Comparison of ENCODE assay signal across 22 cellular contexts in genomic region chr12:81896771-81897170, GRCh38.
DNase-seq lines count a peak whose midpoint lies in the region; ATAC-seq and TF ChIP-seq lines count a peak whose summit lies in the region.
"Had no signal": no experiment of that assay in that cellular context is flagged by ENCODE, and none has a peak within 500 bp of the region (broad histone marks: within the 10 kb centered on the region; RNA-seq: fewer than 3 reads in every experiment).

No MANE protein-coding gene starts in this region.

- TF ChIP-seq POLR2A in upper lobe of left lung (IDR thresholded peaks at IDR 0.05) = no peak

- no peak overlapping the region for H3K4me3 Mint-ChIP-seq in activated naive CD8-positive, alpha-beta T cell treated with anti-CD3 and anti-CD28 coated beads for 36 hours
- H3K4me3 Mint-ChIP-seq: CD4-positive, alpha-beta memory T cell; HFFc6; mesothelial cell of epicardium had no signal

- no peak overlapping the region for H3K27ac Mint-ChIP-seq in activated naive CD8-positive, alpha-beta T cell treated with anti-CD3 and anti-CD28 coated beads for 36 hours
- H3K27ac Mint-ChIP-seq: CD4-positive, alpha-beta memory T cell; HFFc6; mesothelial cell of epicardium had no signal

- peaks cover 5% of the 10 kb centered on the region for H3K36me3 Mint-ChIP-seq in activated naive CD8-positive, alpha-beta T cell treated with anti-CD3 and anti-CD28 coated beads for 36 hours

- H3K27me3 ChIP-seq in hepatocyte (no peaks in the 10 kb centered on the region), upper lobe of left lung (no peaks in the 10 kb centered on the region)
- H3K27me3 ChIP-seq: body of pancreas, dorsolateral prefrontal cortex, esophagus squamous epithelium, stomach had no signal

- H3K4me1 Mint-ChIP-seq in activated naive CD8-positive, alpha-beta T cell treated with anti-CD3 and anti-CD28 coated beads for 36 hours = no peaks in the 10 kb centered on the region
- H3K4me1 Mint-ChIP-seq: CD4-positive, alpha-beta memory T cell; mesothelial cell of epicardium had no signal

- no peaks in the 10 kb centered on the region for H3K4me1 ChIP-seq in hepatocyte (ENCODE audit: insufficient read depth)
- H3K4me1 ChIP-seq in upper lobe of left lung = no peaks in the 10 kb centered on the region
- H3K4me1 ChIP-seq: body of pancreas, esophagus squamous epithelium, stomach had no signal

- no peak for ATAC-seq in upper lobe of left lung (ENCODE audit: low FRiP score in 2 of 2)
- ATAC-seq: body of pancreas had no signal

- H2AFZ ChIP-seq in hepatocyte = no peak overlapping the region

- H4K20me1 ChIP-seq in hepatocyte (ENCODE audit: insufficient read depth, poor library complexity, severe bottlenecking) = no peaks in the 10 kb centered on the region

- H3K9me3 ChIP-seq in hepatocyte (ENCODE audit: low read depth) = no peaks in the 10 kb centered on the region
- peaks cover 7 to 22% (median 14%) of the 10 kb centered on the region in 4 donors for H3K9me3 ChIP-seq in upper lobe of left lung

- no peaks in the 10 kb centered on the region for H3K27me3 Mint-ChIP-seq in activated naive CD8-positive, alpha-beta T cell treated with anti-CD3 and anti-CD28 coated beads for 36 hours
- H3K27me3 Mint-ChIP-seq: CD4-positive, alpha-beta memory T cell had no signal

- no peaks in the 10 kb centered on the region for H3K9me2 ChIP-seq in hepatocyte (replicated peaks; ENCODE audit: insufficient read depth)

- no peak overlapping the region for H3K4me3 ChIP-seq in hepatocyte
- no peak overlapping the region for H3K4me3 ChIP-seq in upper lobe of left lung
- H3K4me3 ChIP-seq: body of pancreas, dorsolateral prefrontal cortex, esophagus squamous epithelium, stomach had no signal

- no peak for TF ChIP-seq CTCF in hepatocyte (IDR thresholded peaks at IDR 0.05; ENCODE audit: poor library complexity)
- TF ChIP-seq CTCF in upper lobe of left lung (IDR thresholded peaks at IDR 0.05) = no peak

- 94% methylated on average over 9 of the region's 9 CpGs for WGBS in hepatocyte (ENCODE audit: low lambda C conversion rate, missing lambda C conversion rate)
- WGBS in upper lobe of left lung, 2 donors = 91 to 93% methylated on average over 9 of the region's 9 CpGs

- H3K27ac ChIP-seq in hepatocyte = no peak overlapping the region
- H3K27ac ChIP-seq in upper lobe of left lung = no peak overlapping the region
- H3K27ac ChIP-seq: body of pancreas, dorsolateral prefrontal cortex, esophagus squamous epithelium, stomach had no signal

- H3K9me3 Mint-ChIP-seq in activated naive CD8-positive, alpha-beta T cell treated with anti-CD3 and anti-CD28 coated beads for 36 hours = peaks cover 24% of the 10 kb centered on the region

- no peak for TF ChIP-seq EP300 in upper lobe of left lung (IDR thresholded peaks at IDR 0.05)

- no peak overlapping the region for H3K4me2 ChIP-seq in hepatocyte

- H3K79me2 ChIP-seq in hepatocyte = no peaks in the 10 kb centered on the region

- no peaks in the 10 kb centered on the region for H3K36me3 ChIP-seq in hepatocyte (replicated peaks; ENCODE audit: insufficient read depth, low read depth)
- H3K36me3 ChIP-seq in upper lobe of left lung = no peaks in the 10 kb centered on the region
- H3K36me3 ChIP-seq: esophagus squamous epithelium, stomach had no signal

- DNase-seq in NCI-H748 (lab: John Stamatoyannopoulos, UW; ENCODE audit: unreplicated experiment) (peak; percentile 46), NCI-H748 treated with DMSO at 0.1 percent for 48 hours (lab: John Stamatoyannopoulos, UW) (no peak), ELF-1 (ENCODE audit: low read depth, low spot score) (peak; percentile 6), hepatocyte (ENCODE audit: low spot score) (peak; percentile 26), upper lobe of left lung (no peak), GOT3 (lab: John Stamatoyannopoulos, UW) (no peak)
- DNase-seq in activated naive CD8-positive, alpha-beta T cell treated with anti-CD3 and anti-CD28 coated beads for 36 hours = peak; percentile 6
- no peak for DNase-seq in effector CD8-positive, alpha-beta T cell (lab: John Stamatoyannopoulos, UW)
- DNase-seq: activated naive CD4-positive, alpha-beta T cell; body of pancreas; CD4-positive, alpha-beta memory T cell; dorsolateral prefrontal cortex; esophagus squamous epithelium; HFFc6; hippocampal formation; Kasumi-1; kidney glomerular epithelial cell; NCI-H1417; Right ventricle myocardium superior; stomach; T-helper 1 cell had no signal

Comparison
In these comparisons a context has a peak if more than half of its experiments do, and no peak if none do; other contexts are left out.
1. DNase-seq: peak in NCI-H748 (single experiment), ELF-1 (single experiment), activated naive CD8-positive, alpha-beta T cell treated with anti-CD3 and anti-CD28 coated beads for 36 hours (single experiment) and hepatocyte (single experiment); none in NCI-H748 treated with DMSO at 0.1 percent for 48 hours (single experiment), upper lobe of left lung (0 of 2), effector CD8-positive, alpha-beta T cell (single experiment) and GOT3 (single experiment).